In genomic region chr11:122394326-122394725, GRCh38 we compare ENCODE assay signal across 28 cellular contexts.
DNase-seq lines count a peak whose midpoint lies in the region; ATAC-seq, FAIRE-seq and TF ChIP-seq lines count a peak whose summit lies in the region.
"Had no signal": no experiment of that assay in that cellular context is flagged by ENCODE, and none has a peak within 500 bp of the region (broad histone marks: within the 10 kb centered on the region; RNA-seq: fewer than 3 reads in every experiment).

No MANE protein-coding gene starts in this region.

- no peak for FAIRE-seq in GM12892 (lab: Jason Lieb, UNC)
- FAIRE-seq: A549 had no signal

- H3K36me3 ChIP-seq in left ventricle myocardium inferior (no peaks in the 10 kb centered on the region), body of pancreas (replicated peaks in 1 of 2; ENCODE audit: insufficient read depth in 1 of 2, low read depth in 2 of 2) (no peaks in the 10 kb centered on the region)
- H3K36me3 ChIP-seq: breast epithelium, SJSA1, vagina had no signal

- TF ChIP-seq POLR2A in body of pancreas (IDR thresholded peaks at IDR 0.05) (no peak), GM12892 (IDR thresholded peaks at IDR 0.05; ENCODE audit: low read depth, low read length) (no peak)

- H3K4me1 ChIP-seq in left ventricle myocardium inferior, result peaks cover 10% of the 10 kb centered on the region
- no peaks in the 10 kb centered on the region for H3K4me1 ChIP-seq in right cardiac atrium (ENCODE audit: control insufficient read depth, insufficient read depth, low read length)
- H3K4me1 ChIP-seq in body of pancreas, result no peaks in the 10 kb centered on the region
- H3K4me1 ChIP-seq: breast epithelium, SJSA1, vagina had no signal

- no peak for ATAC-seq in right cardiac atrium
- no peak for ATAC-seq in body of pancreas
- ATAC-seq: A549; activated CD8-positive, alpha-beta memory T cell treated with anti-CD3 and anti-CD28 coated beads, Interleukin-2, amount 10 ng/mL, durations not matched to agents 7 days and 5 days; activated T-cell treated with anti-CD3 and anti-CD28 coated beads, Interleukin-2, amount 50 U/mL, for 72 hours had no signal

- H3K27me3 ChIP-seq in left ventricle myocardium inferior (ENCODE audit: low read depth), result no peaks in the 10 kb centered on the region
- no peaks in the 10 kb centered on the region for H3K27me3 ChIP-seq in right cardiac atrium (ENCODE audit: control insufficient read depth, insufficient read depth)
- H3K27me3 ChIP-seq in body of pancreas, result no peaks in the 10 kb centered on the region
- H3K27me3 ChIP-seq: breast epithelium, SJSA1, vagina had no signal

- WGBS in right cardiac atrium, result 85% methylated on average over 3 of the region's 3 CpGs
- 72 to 76% methylated on average over 3 of the region's 3 CpGs for WGBS in body of pancreas, 2 donors

- peak overlapping the region; percentile 58 for H3K27ac ChIP-seq in left ventricle myocardium inferior (replicated peaks)
- H3K27ac ChIP-seq in right cardiac atrium (ENCODE audit: low read length), result no peak overlapping the region
- H3K27ac ChIP-seq in body of pancreas, result no peak overlapping the region
- H3K27ac ChIP-seq: A549, SJSA1, vagina had no signal

- intact Hi-C loops in left ventricle myocardium inferior (cut with micrococcal nuclease), result no loop called here
- intact Hi-C loops in right cardiac atrium (cut with DNase I), result no loop called here
- intact Hi-C loops in body of pancreas (cut with DNase I), result no loop called here

- TF ChIP-seq CTCF in left ventricle myocardium inferior (IDR thresholded peaks at IDR 0.05; ENCODE audit: borderline replicate concordance) (no peak), body of pancreas (IDR thresholded peaks at IDR 0.05) (no peak)

- H3K9me3 ChIP-seq in left ventricle myocardium inferior (replicated peaks) (peaks cover 10% of the 10 kb centered on the region), right cardiac atrium (ENCODE audit: control insufficient read depth, low read length) (no peaks in the 10 kb centered on the region), body of pancreas (no peaks in the 10 kb centered on the region)
- H3K9me3 ChIP-seq: breast epithelium, SJSA1, vagina had no signal

- H3K4me3 ChIP-seq in left ventricle myocardium inferior, result no peak overlapping the region
- no peak overlapping the region for H3K4me3 ChIP-seq in right cardiac atrium (ENCODE audit: low read length)
- no peak overlapping the region for H3K4me3 ChIP-seq in body of pancreas
- H3K4me3 ChIP-seq: A549, breast epithelium, SJSA1, vagina had no signal

- no peak for DNase-seq in left ventricle myocardium inferior
- no peak for DNase-seq in right cardiac atrium
- peak; percentile 47 for DNase-seq in astrocyte of the hippocampus (ENCODE audit: low read depth, low spot score)
- peak; percentile 4 for DNase-seq in myocyte (ENCODE audit: low read depth)
- no peak for DNase-seq in body of pancreas
- no peak for DNase-seq in GM12892 (ENCODE audit: insufficient read length)
- no peak for DNase-seq in activated T-cell treated with anti-CD3 and anti-CD28 coated beads, Interleukin-2, amount 50 U/mL, for 48 hours
- no peak for DNase-seq in HCEC 1CT
- DNase-seq: activated CD4-positive, CD25-positive, alpha-beta regulatory T cell; activated CD8-positive, alpha-beta memory T cell treated with anti-CD3 and anti-CD28 coated beads, Interleukin-2, amount 10 ng/mL, durations not matched to agents 7 days and 5 days; activated naive CD4-positive, alpha-beta T cell treated with Interleukin-2 at 50 U/mL for 16 hours; activated T-cell treated with anti-CD3 and anti-CD28 coated beads, Interleukin-2, amount 50 U/mL, for 72 hours; AML-193; CD4-positive, alpha-beta memory T cell; glutamatergic neuron; GOT3; KBM-7; mammary epithelial cell; NCI-H1694; NCI-H2171; NCI-H82; RPMI8226; stimulated activated naive CD4-positive, alpha-beta T cell treated with Interleukin-2 at 50 U/mL for 16 hours; T-helper 1 cell had no signal

Comparison
In these comparisons a context has a peak if more than half of its experiments do, and no peak if none do; other contexts are left out.
1. DNase-seq: peak in astrocyte of the hippocampus (single experiment) and myocyte (single experiment); none in left ventricle myocardium inferior (single experiment), right cardiac atrium (0 of 3), body of pancreas (0 of 4), GM12892 (single experiment), activated T-cell treated with anti-CD3 and anti-CD28 coated beads, Interleukin-2, amount 50 U/mL, for 48 hours (0 of 2) and HCEC 1CT (single experiment).